21 cellular contexts compared by ENCODE assay signal in the genomic region with DNA sequence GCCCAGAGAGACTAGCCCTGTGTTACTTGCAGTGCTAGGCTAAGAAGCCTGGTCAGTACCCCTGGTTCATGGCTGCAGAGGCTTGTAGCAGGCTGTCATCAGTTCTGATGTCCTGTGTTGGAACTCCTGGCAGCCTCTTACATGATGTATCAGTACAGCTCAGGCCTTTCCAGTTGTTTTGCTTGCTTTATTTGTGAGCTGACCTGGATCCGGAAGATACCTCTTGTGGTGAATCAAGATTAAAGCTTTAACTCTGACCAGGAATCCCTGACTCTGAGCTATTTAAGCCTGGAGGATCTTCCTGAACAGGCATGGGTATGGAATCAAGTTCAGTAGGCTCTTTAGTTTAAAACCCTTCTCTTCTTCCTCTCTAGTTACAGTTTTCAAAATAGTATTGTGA.
"Had no signal": no experiment of that assay in that cellular context is flagged by ENCODE, and none has a peak within 500 bp of the region (broad histone marks: within the 10 kb centered on the region; RNA-seq: fewer than 3 reads in every experiment).

No MANE protein-coding gene starts in this region.

- H3K9ac ChIP-seq: SK-N-SH had no signal

- FAIRE-seq: RCC 7860 had no signal

- H3K4me2 ChIP-seq: SK-N-SH had no signal

- H3K9me3 ChIP-seq: SK-N-SH had no signal

- DNase-seq: Karpas-422, KG1, MV-4-11, NCI-H1048, NCI-H1105 treated with DMSO at 0.1 percent for 48 hours, NCI-H1417 treated with DMSO at 0.1 percent for 48 hours, NCI-H146, NCI-H1694 treated with DMSO at 0.1 percent for 48 hours, NCI-H1930, NCI-H2081, NCI-H2107, NCI-H226, NCI-H446, NCI-H510A, NCI-H524 treated with DMSO at 0.1 percent for 48 hours, NCI-H69, NCI-H774, RPMI8226, SHP77, SK-N-SH had no signal
